Comparison of ENCODE assay signal across 18 cellular contexts in the genomic region with DNA sequence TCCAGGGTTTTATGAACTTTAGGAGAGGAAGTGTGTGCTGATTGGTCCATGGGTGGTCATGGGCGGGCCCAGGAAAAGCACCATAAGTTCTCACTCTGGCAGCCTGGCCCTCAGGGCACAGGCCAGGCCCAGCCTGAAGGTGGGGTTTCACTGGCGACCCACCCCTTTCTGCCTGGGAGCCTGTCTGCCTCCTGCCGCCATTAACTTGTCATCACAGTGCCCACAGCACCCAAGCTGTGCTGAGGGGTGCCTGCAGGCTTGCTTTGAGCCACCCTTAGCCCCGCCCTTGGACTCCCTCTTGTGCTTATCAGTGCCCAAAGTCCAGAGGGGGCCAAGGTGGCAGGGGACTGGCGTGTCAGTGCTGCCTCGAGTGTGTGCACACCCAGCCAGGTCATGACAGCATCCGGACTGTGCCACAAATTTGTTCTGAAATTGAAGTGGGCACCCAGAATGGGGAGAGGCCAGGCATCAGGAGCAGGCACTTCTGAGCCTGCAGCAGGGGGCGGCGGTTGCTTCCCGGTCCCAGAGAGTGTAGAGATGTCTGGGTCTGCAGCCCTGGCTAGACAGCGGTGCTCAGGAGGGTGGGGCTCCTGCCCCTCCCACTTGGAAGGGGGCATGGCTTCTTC.
A peak's percentile ranks its signal among the peaks of the same experiment; 100 is the strongest.
DNase-seq lines count a peak whose midpoint lies in the region; ATAC-seq and TF ChIP-seq lines count a peak whose summit lies in the region.
"Had no signal": no experiment of that assay in that cellular context is flagged by ENCODE, and none has a peak within 500 bp of the region (broad histone marks: within the 10 kb centered on the region; RNA-seq: fewer than 3 reads in every experiment).

No MANE protein-coding gene starts in this region.

- TF ChIP-seq POLR2A in testis (IDR thresholded peaks at IDR 0.05): no peak

- 50 to 60% methylated on average over 3 to 11 of the region's 11 CpGs for WGBS in testis, 2 donors

- H3K4me2 ChIP-seq in OCI-LY7 (ENCODE audit: low read length): no peak overlapping the region
- H3K4me2 ChIP-seq: SK-N-SH had no signal

- H3K4me1 ChIP-seq in OCI-LY7 (ENCODE audit: insufficient read depth, low read length, poor library complexity, severe bottlenecking) (no peaks in the 10 kb centered on the region), lower lobe of right lung (no peaks in the 10 kb centered on the region), testis (no peaks in the 10 kb centered on the region)

- H3K27ac ChIP-seq in OCI-LY7 (ENCODE audit: low read depth, low read length, poor library complexity, severe bottlenecking) (no peak overlapping the region), lower lobe of right lung (no peak overlapping the region), testis (no peak overlapping the region)
- H3K27ac ChIP-seq: C4-2B had no signal

- DNase-seq in OCI-LY7 (ENCODE audit: low spot score) (peak; percentile 1), lower lobe of right lung (peak; percentile 39), testis (peak; percentile 17), 8988T (no peak), ureter (ENCODE audit: low spot score) (no peak), amniotic stem cell (lab: John Stamatoyannopoulos, UW) (no peak)
- DNase-seq: DMS 273 treated with DMSO at 0.1 percent for 48 hours, GF-D8, H7, NCI-H1436, NCI-H2029, NCI-H82, SHP77, SK-N-SH had no signal

- POLR2A ChIA-PET in OCI-LY7 (lab: Charles Lee): interaction anchor here (0.8 kb wide), 1 partner anchor 56 kb away, joined by 3 read pairs; no protein-coding TSS in a partner anchor

- TF ChIP-seq CTCF in OCI-LY7 (conservative IDR thresholded peaks at IDR 0.05; ENCODE audit: low read length): no peak
- TF ChIP-seq CTCF in lower lobe of right lung (IDR thresholded peaks at IDR 0.05): no peak
- TF ChIP-seq CTCF in testis (IDR thresholded peaks at IDR 0.05): no peak

- no TSS peak for BruUV-seq in OCI-LY7 (replicated peaks; lab: Mats Ljungman, UMichigan)

- H4K20me1 ChIP-seq in OCI-LY7 (ENCODE audit: insufficient read depth, low read length): no peaks in the 10 kb centered on the region

- no peaks in the 10 kb centered on the region for H3K36me3 ChIP-seq in OCI-LY7 (ENCODE audit: insufficient read depth, low read length)
- H3K36me3 ChIP-seq in lower lobe of right lung: no peaks in the 10 kb centered on the region
- no peaks in the 10 kb centered on the region for H3K36me3 ChIP-seq in testis (ENCODE audit: low read depth, missing control alignments)

- H3K27me3 ChIP-seq in lower lobe of right lung (ENCODE audit: low read depth) (no peaks in the 10 kb centered on the region), testis (no peaks in the 10 kb centered on the region)

- ATAC-seq in GM21390 (IDR thresholded peaks at IDR 0.05; ENCODE audit: unreplicated experiment) (peak; percentile 47), lower lobe of right lung (peak in 1 of 2 donors; percentile 23), HG03139 (IDR thresholded peaks at IDR 0.05; ENCODE audit: unreplicated experiment) (no peak)
- ATAC-seq: Panc1 had no signal

- no peaks in the 10 kb centered on the region for H3K79me2 ChIP-seq in OCI-LY7 (ENCODE audit: insufficient read depth, low read depth, low read length)

- CTCF ChIA-PET in OCI-LY7 (lab: Charles Lee; ENCODE audit: unreplicated experiment): no interaction called here

- H3K9me3 ChIP-seq in OCI-LY7 (ENCODE audit: low read length) (no peaks in the 10 kb centered on the region), lower lobe of right lung (no peaks in the 10 kb centered on the region), testis (no peaks in the 10 kb centered on the region)
- H3K9me3 ChIP-seq: SK-N-SH had no signal

- no peaks in the 10 kb centered on the region for H3K9me2 ChIP-seq in OCI-LY7 (ENCODE audit: insufficient read depth, low read length)
- H3K9me2 ChIP-seq: SK-N-SH had no signal

- H3K4me3 ChIP-seq in OCI-LY7 (ENCODE audit: low read depth, low read length, poor library complexity, severe bottlenecking) (no peak overlapping the region), lower lobe of right lung (no peak overlapping the region), testis (peak overlapping the region in 1 of 2 donors; percentile 6)

- intact Hi-C loops in OCI-LY7 (cut with micrococcal nuclease; ENCODE audit: unreplicated experiment) (no loop called here), lower lobe of right lung (cut with DNase I) (no loop called here), testis (cut with DNase I; ENCODE audit: low total_unique reads) (no loop called here)

- no peak overlapping the region for H2AFZ ChIP-seq in OCI-LY7 (ENCODE audit: low read length)

Comparison
In these comparisons a context has a peak if more than half of its experiments do, and no peak if none do; other contexts are left out.
1. DNase-seq: peak in OCI-LY7 (single experiment), lower lobe of right lung (single experiment) and testis (single experiment); none in 8988T (single experiment), ureter (single experiment) and amniotic stem cell (single experiment).